8 cellular contexts compared by ENCODE assay signal in the genomic region with DNA sequence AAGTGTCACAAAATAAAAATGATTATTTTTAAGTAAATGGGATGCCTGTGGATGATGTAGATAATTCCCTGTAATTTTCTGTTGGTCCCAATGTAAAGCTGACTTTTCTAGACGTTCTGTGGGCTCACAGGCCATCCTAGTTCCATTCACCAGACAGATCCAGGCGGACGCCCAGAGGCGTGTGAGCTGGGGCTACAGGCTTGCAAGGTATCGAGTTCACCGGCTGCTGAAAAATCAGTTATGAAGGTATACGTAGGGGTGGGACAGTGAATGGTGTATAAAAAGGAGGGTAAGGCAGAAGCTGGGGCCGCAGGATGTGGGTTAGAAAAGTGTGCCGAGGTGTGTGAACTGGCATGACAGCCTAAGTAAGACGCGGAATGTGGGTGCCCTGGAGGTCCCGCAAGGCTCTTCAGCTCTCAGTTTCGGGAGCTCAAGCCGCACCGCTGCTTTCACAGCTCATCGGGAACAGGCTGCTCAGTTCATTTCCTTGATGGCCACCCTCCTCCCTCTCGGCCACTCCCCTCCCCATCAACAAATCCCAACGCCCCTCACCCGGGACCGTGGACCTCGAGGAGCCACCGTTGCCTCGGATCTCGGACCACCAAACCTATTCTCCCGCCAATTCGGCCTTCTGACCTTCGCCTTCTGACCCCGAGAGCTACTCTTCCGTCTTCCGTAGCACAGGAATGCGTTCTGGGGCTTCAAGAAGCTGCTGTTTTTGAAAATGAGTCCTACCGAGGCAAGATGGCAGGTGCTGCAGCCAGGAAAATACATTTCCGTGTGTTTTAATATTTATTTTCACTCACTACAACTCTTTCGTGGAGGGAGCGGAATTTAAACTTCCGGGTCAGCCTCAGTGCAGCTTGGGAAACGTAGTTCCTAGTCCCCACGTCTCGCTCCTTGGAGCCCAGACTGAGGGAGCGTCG. TPM values are rescaled to one million over a fixed set of nuclear protein-coding genes. Genes with fewer than 3 reads are reported as not detected.
DNase-seq lines count a peak whose midpoint lies in the region; ATAC-seq, FAIRE-seq and TF ChIP-seq lines count a peak whose summit lies in the region.

A gene with protein sequence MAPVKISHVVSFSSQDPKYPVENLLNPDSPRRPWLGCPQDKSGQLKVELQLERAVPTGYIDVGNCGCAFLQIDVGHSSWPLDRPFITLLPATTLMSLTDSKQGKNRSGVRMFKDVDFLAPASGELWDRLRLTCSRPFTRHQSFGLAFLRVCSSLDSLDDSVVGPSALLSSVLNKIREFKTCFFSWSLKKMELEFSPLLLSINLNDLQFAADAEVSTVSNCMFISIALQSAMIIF (minus strand): TSS at position 782 of the 926 bp plus-strand sequence. CDS start 5,241 bp downstream, outside the sequence.

- peaks cover 39% of the 10 kb centered on the region for H4K20me1 ChIP-seq in astrocyte (ENCODE audit: insufficient read depth, low read length)

- peak within 1 kb of the TSS; percentile 93 for H3K9ac ChIP-seq in astrocyte (ENCODE audit: low read length)

- H3K36me3 ChIP-seq in astrocyte (ENCODE audit: insufficient read depth, low read length), result no peaks in the 10 kb centered on the region
- no peaks in the 10 kb centered on the region for H3K36me3 ChIP-seq in gastrocnemius medialis

- intact Hi-C loops in gastrocnemius medialis (cut with DNase I; ENCODE audit: low total_unique reads), result loop anchor here (1.0 to 2.0 kb wide), 4 partner anchors 152 to 295 kb away; partner anchors contain the start of genes ANAPC15, LAMTOR1, LRRC51 and NUMA1

- H3K27me3 ChIP-seq in astrocyte (ENCODE audit: insufficient read depth, low read length) (no peaks in the 10 kb centered on the region), gastrocnemius medialis (no peaks in the 10 kb centered on the region)

- H3K4me3 Mint-ChIP-seq in astrocyte (ENCODE audit: unreplicated experiment), result peak within 1 kb of the TSS; percentile 100

- in situ Hi-C loops in gastrocnemius medialis (cut with MboI; ENCODE audit: low sequenced_read_pairs in 4 of 4), result no loop called here

- FAIRE-seq in astrocyte (lab: Jason Lieb, UNC), result peak; percentile 41

- no peak for TF ChIP-seq CTCF in astrocyte (IDR thresholded peaks at IDR 0.05; ENCODE audit: insufficient read depth, low read depth, low read length)
- no peak for TF ChIP-seq CTCF in gastrocnemius medialis (IDR thresholded peaks at IDR 0.05 in 4 of 5, conservative IDR thresholded peaks at IDR 0.05 in 1 of 5)

- H3K4me1 ChIP-seq in astrocyte (ENCODE audit: insufficient read depth, low read length), result peaks cover 34% of the 10 kb centered on the region
- H3K4me1 ChIP-seq in gastrocnemius medialis, result peaks cover 42% of the 10 kb centered on the region in 2 donors

- peaks cover 58% of the 10 kb centered on the region for H3K79me2 ChIP-seq in astrocyte (ENCODE audit: insufficient read depth, low read length)

- peak within 1 kb of the TSS; percentile 96 for H3K27ac ChIP-seq in astrocyte (ENCODE audit: low read depth, low read length)
- peak within 1 kb of the TSS; percentile 84 to 93 (median 90) for H3K27ac ChIP-seq in gastrocnemius medialis

- H3K9me3 ChIP-seq in astrocyte (ENCODE audit: insufficient read depth, low read depth, low read length) (no peaks in the 10 kb centered on the region), gastrocnemius medialis (no peaks in the 10 kb centered on the region)

- no peak for TF ChIP-seq POLR2A in gastrocnemius medialis (IDR thresholded peaks at IDR 0.05)

- peaks cover 25% of the 10 kb centered on the region for H3K4me1 Mint-ChIP-seq in astrocyte (ENCODE audit: low read depth, unreplicated experiment)

- no peaks in the 10 kb centered on the region for H3K27me3 Mint-ChIP-seq in astrocyte (ENCODE audit: low read depth, unreplicated experiment)

- H3K4me3 ChIP-seq in astrocyte (ENCODE audit: insufficient read depth, low read depth, low read length) (peak within 1 kb of the TSS; percentile 95), gastrocnemius medialis (peak within 1 kb of the TSS; percentile 82 to 98 (median 90))

- H3K27ac Mint-ChIP-seq in astrocyte (ENCODE audit: unreplicated experiment), result peak within 1 kb of the TSS; percentile 92

- peak within 1 kb of the TSS; percentile 96 for H2AFZ ChIP-seq in astrocyte (ENCODE audit: low read depth, low read length)

- H3K4me2 ChIP-seq in astrocyte (ENCODE audit: low read length), result peak within 1 kb of the TSS; percentile 89

- ATAC-seq in HG02840 (IDR thresholded peaks at IDR 0.05; ENCODE audit: low FRiP score, unreplicated experiment), result peak; percentile 68
- peak; percentile 96 to 97 for ATAC-seq in gastrocnemius medialis

- H3K9me3 Mint-ChIP-seq in astrocyte (ENCODE audit: unreplicated experiment), result no peaks in the 10 kb centered on the region

- peaks cover 2% of the 10 kb centered on the region for H3K36me3 Mint-ChIP-seq in astrocyte (ENCODE audit: low read depth, unreplicated experiment)

- DNase-seq in NK-92 treated with Interleukin-12 subunit alpha and Interleukin-12 subunit beta, amount 100 ng/mL, for 24 hours (lab: John Stamatoyannopoulos, UW), result peak; percentile 77
- DNase-seq in NK-92 (lab: John Stamatoyannopoulos, UW; ENCODE audit: unreplicated experiment) (no peak), NCI-H1417 (lab: John Stamatoyannopoulos, UW) (peak; percentile 96 to 100 (median 99)), SW 1271 (lab: John Stamatoyannopoulos, UW) (peak; percentile 88 to 97), astrocyte (ENCODE audit: low read depth) (peak; percentile 88), iPS DF 19.7 (ENCODE audit: low read depth, low spot score) (peak; percentile 72), gastrocnemius medialis (peak; percentile 41 to 69)

RNA-seq across cellular contexts. Expression of the gene that starts here (rescaled TPM):
- 7.6 and 7.8 TPM in 2 replicates for total RNA-seq in astrocyte
- 10 to 100 TPM in 1 of 4 donors, 1 to 10 TPM in 2, under 1 TPM in 1; 0.75 to 15.9 (median 2.2) TPM for total RNA-seq in gastrocnemius medialis
